Comparison of ENCODE assay signal across 12 cellular contexts in the genomic region with DNA sequence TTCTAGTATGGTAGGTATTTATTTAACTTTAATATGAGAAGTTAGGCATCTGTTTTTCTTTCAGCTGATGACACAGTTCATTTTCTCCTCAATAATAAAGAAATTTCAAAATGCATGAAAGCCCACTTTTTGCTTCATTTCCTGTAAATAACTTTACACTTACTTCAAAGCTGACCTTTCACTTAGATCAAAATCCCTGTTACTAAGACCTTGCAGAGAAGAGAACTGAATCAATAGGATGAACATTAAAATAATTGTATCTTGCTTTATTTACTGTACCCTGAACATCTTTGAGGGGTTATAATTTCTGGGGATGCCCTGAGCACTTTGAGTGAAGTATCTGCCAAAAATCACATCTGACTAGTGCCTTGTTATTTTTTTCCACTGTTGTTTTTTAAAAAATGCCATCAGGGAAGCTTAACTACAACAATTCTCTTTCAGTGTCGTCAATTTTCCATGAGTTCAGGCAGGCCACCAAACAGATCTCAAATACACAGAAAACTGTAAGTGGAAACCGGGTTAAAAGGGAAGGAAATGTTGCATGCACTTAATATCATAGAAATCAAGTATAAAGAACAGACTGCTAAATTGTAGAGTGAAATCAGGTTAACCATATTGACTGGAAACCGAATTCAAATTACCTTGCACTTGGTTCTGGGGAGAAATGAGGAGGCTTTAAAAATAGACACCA.
DNase-seq lines count a peak whose midpoint lies in the region; ATAC-seq and TF ChIP-seq lines count a peak whose summit lies in the region.
"Had no signal": no experiment of that assay in that cellular context is flagged by ENCODE, and none has a peak within 500 bp of the region (broad histone marks: within the 10 kb centered on the region; RNA-seq: fewer than 3 reads in every experiment).

No MANE protein-coding gene starts in this region.

- H3K9me3 Mint-ChIP-seq in nephron progenitor cell, result peaks cover 3% of the 10 kb centered on the region

- H3K56ac ChIP-seq in IMR-90 (ENCODE audit: extremely low read depth, insufficient read depth, low read length), result no peak overlapping the region

- H3K23ac ChIP-seq in IMR-90 (ENCODE audit: low read depth, low read length), result peak overlapping the region; percentile 48; the same call in 1 of the 2 replicates

- H2AK9ac ChIP-seq in IMR-90 (replicated peaks; ENCODE audit: low read depth, low read length, poor library complexity), result no peak overlapping the region

- H3K9ac ChIP-seq in IMR-90 (ENCODE audit: low read depth, low read length), result no peak overlapping the region

- no peak overlapping the region for H4K8ac ChIP-seq in IMR-90 (ENCODE audit: low read depth in 2 of 2, low read length in 2 of 2)

- no peak for TF ChIP-seq POLR2A in IMR-90 (IDR thresholded peaks at IDR 0.05; ENCODE audit: low read depth, low read length)
- TF ChIP-seq POLR2A in sigmoid colon (IDR thresholded peaks at IDR 0.05), result no peak

- H3K27me3 ChIP-seq in IMR-90 (ENCODE audit: control insufficient read depth, insufficient read depth, low read length) (no peaks in the 10 kb centered on the region), sigmoid colon (no peaks in the 10 kb centered on the region)

- no peak overlapping the region for H4K91ac ChIP-seq in IMR-90 (ENCODE audit: insufficient read depth, low read depth, low read length)

- no peak overlapping the region for H3K4ac ChIP-seq in IMR-90 (ENCODE audit: low read depth, low read length)

- no peaks in the 10 kb centered on the region for H3K27me3 Mint-ChIP-seq in nephron progenitor cell (ENCODE audit: low read depth, poor library complexity)

- no peak overlapping the region for H3K4me3 Mint-ChIP-seq in nephron progenitor cell

- TF ChIP-seq CTCF in IMR-90 (conservative IDR thresholded peaks at IDR 0.05; ENCODE audit: low read depth, low read length) (no peak), nephron progenitor cell (IDR thresholded peaks at IDR 0.05) (no peak), sigmoid colon (IDR thresholded peaks at IDR 0.05) (no peak)

- no peak overlapping the region for H3K4me3 ChIP-seq in IMR-90 (ENCODE audit: insufficient read depth, low read depth, low read length)
- no peak overlapping the region for H3K4me3 ChIP-seq in sigmoid colon
- H3K4me3 ChIP-seq: SK-N-MC had no signal

- H3K14ac ChIP-seq in IMR-90 (replicated peaks; ENCODE audit: low read depth, low read length), result no peak overlapping the region

- peak; percentile 27; the same call in 1 of the 2 replicates for ATAC-seq in IMR-90 (ENCODE audit: low read depth)
- no peak for ATAC-seq in GM18858 (IDR thresholded peaks at IDR 0.05; ENCODE audit: unreplicated experiment)
- ATAC-seq: esophagus mucosa had no signal

- WGBS in IMR-90 (ENCODE audit: extremely low coverage in 2 of 2, insufficient read length in 1 of 2), 2 experiments, result no CpG with 5 or more reads among the region's 3 CpGs
- WGBS in sigmoid colon, 2 donors, result 51 to 84% methylated on average over 3 of the region's 3 CpGs

- no peaks in the 10 kb centered on the region for H4K20me1 ChIP-seq in IMR-90 (ENCODE audit: insufficient read depth, low read length)

- peak; percentile 19 for DNase-seq in CD1c-positive myeloid dendritic cell (ENCODE audit: extremely low spot score)
- DNase-seq in IMR-90, result no peak
- DNase-seq in dermis blood vessel endothelial cell, result peak; percentile 65
- DNase-seq in nephron progenitor cell, result no peak
- no peak for DNase-seq in sigmoid colon
- DNase-seq in NCI-H2196 treated with DMSO at 0.1 percent for 48 hours (lab: John Stamatoyannopoulos, UW; ENCODE audit: unreplicated experiment), result no peak
- DNase-seq in NCI-H526 (lab: John Stamatoyannopoulos, UW), result no peak
- DNase-seq: NCI-H1694; NK-92 treated with Interleukin-12 subunit alpha and Interleukin-12 subunit beta, amount 100 ng/mL, for 24 hours had no signal

- dilution Hi-C loops in IMR-90 (cut with HindIII; ENCODE audit: low sequenced_read_pairs, unreplicated experiment), result no loop called here

- no peak overlapping the region for H2AFZ ChIP-seq in IMR-90 (replicated peaks; ENCODE audit: low read length, poor library complexity)

- POLR2A ChIA-PET in IMR-90 (lab: Charles Lee; ENCODE audit: unreplicated experiment), result no interaction called here

- peak overlapping the region; percentile 30; the same call in 1 of the 2 replicates for H3K18ac ChIP-seq in IMR-90 (ENCODE audit: low read depth, low read length)

- H3K27ac ChIP-seq in IMR-90 (ENCODE audit: insufficient read depth, low read length) (peak overlapping the region; percentile 11; the same call in 1 of the 2 replicates), sigmoid colon (peak overlapping the region in 2 of 4 donors; percentile 14 to 31)
- H3K27ac ChIP-seq: SK-N-MC had no signal

- in situ Hi-C loops in IMR-90 (cut with MboI; ENCODE audit: low sequenced_read_pairs), result no loop called here

- H3K4me1 Mint-ChIP-seq in nephron progenitor cell, result peaks cover 38% of the 10 kb centered on the region

- H3K9me1 ChIP-seq in IMR-90 (ENCODE audit: insufficient read depth, low read length), result peaks cover 4% of the 10 kb centered on the region

- H3K79me1 ChIP-seq in IMR-90 (ENCODE audit: low read depth in 1 of 2, low read length in 2 of 2), result peaks cover 28 to 55% of the 10 kb centered on the region in 2 experiments

- no TSS peak for BruUV-seq in IMR-90 (replicated peaks; lab: Mats Ljungman, UMichigan)

- peak overlapping the region; percentile 59; the same call in 1 of the 2 replicates for H3K4me2 ChIP-seq in IMR-90 (ENCODE audit: low read depth, low read length)

- TF ChIP-seq RAD21 in IMR-90 (IDR thresholded peaks at IDR 0.05; ENCODE audit: low read length), result no peak

- H2AK5ac ChIP-seq in IMR-90 (ENCODE audit: low read depth, low read length), result no peak overlapping the region

- intact Hi-C loops in IMR-90 (cut with micrococcal nuclease), result no loop called here
- intact Hi-C loops in sigmoid colon (cut with DNase I), result no loop called here

- no peak for TF ChIP-seq EP300 in sigmoid colon (IDR thresholded peaks at IDR 0.05)

- 0 out of 2 replicates have a peak, but pooled peaks cover 7% of the 10 kb centered on the region for H3K4me1 ChIP-seq in IMR-90 (ENCODE audit: control insufficient read depth, insufficient read depth, low read length)
- H3K4me1 ChIP-seq in sigmoid colon, result peaks cover 0 to 12% (median 5%) of the 10 kb centered on the region in 4 donors

- H3K27ac Mint-ChIP-seq in nephron progenitor cell, result peak overlapping the region; percentile 95

- peaks cover 12% of the 10 kb centered on the region for H3K36me3 Mint-ChIP-seq in nephron progenitor cell (ENCODE audit: low read depth)

- H3K9me3 ChIP-seq in IMR-90 (ENCODE audit: control insufficient read depth, insufficient read depth, low read length) (no peaks in the 10 kb centered on the region), sigmoid colon (no peaks in the 10 kb centered on the region)

- H3K36me3 ChIP-seq in IMR-90 (ENCODE audit: control insufficient read depth, insufficient read depth, low read length) (no peaks in the 10 kb centered on the region), sigmoid colon (no peaks in the 10 kb centered on the region)

- no peak overlapping the region for H2BK20ac ChIP-seq in IMR-90 (ENCODE audit: low read depth, low read length)

- H4K5ac ChIP-seq in IMR-90 (ENCODE audit: low read depth, low read length), result no peak overlapping the region

- H2BK5ac ChIP-seq in IMR-90 (ENCODE audit: low read depth, low read length, poor library complexity, severe bottlenecking), result peak overlapping the region; percentile 0

- CTCF ChIA-PET in IMR-90 (lab: Yijun Ruan, JAX), result no interaction called here

- H2BK120ac ChIP-seq in IMR-90 (ENCODE audit: low read depth, low read length), result no peak overlapping the region

- H2BK15ac ChIP-seq in IMR-90 (ENCODE audit: low read depth, low read length), result no peak overlapping the region

TF ChIP-seq in IMR-90, 13 proteins besides CTCF, POLR2A, EP300 and RAD21:
- no peak for TF ChIP-seq BHLHE40 (IDR thresholded peaks at IDR 0.05; ENCODE audit: low read depth, low read length)
- no peak for TF ChIP-seq SMC3 (IDR thresholded peaks at IDR 0.05; ENCODE audit: low read depth, low read length)
- no peak for TF ChIP-seq MXI1 (IDR thresholded peaks at IDR 0.05; ENCODE audit: borderline replicate concordance, low read depth, low read length)
- TF ChIP-seq NFE2L2 (IDR thresholded peaks at IDR 0.05; ENCODE audit: low read depth, low read length), result no peak
- TF ChIP-seq FOS (IDR thresholded peaks at IDR 0.05; ENCODE audit: low read depth, low read length), result no peak
- TF ChIP-seq RFX5 (IDR thresholded peaks at IDR 0.05; ENCODE audit: low read depth, low read length), result no peak
- TF ChIP-seq, protein P1, sequence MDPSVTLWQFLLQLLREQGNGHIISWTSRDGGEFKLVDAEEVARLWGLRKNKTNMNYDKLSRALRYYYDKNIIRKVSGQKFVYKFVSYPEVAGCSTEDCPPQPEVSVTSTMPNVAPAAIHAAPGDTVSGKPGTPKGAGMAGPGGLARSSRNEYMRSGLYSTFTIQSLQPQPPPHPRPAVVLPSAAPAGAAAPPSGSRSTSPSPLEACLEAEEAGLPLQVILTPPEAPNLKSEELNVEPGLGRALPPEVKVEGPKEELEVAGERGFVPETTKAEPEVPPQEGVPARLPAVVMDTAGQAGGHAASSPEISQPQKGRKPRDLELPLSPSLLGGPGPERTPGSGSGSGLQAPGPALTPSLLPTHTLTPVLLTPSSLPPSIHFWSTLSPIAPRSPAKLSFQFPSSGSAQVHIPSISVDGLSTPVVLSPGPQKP (IDR thresholded peaks at IDR 0.05; ENCODE audit: borderline replicate concordance, low read depth, low read length), result no peak
- TF ChIP-seq RCOR1 (IDR thresholded peaks at IDR 0.05; ENCODE audit: insufficient replicate concordance, low read length), result no peak
- TF ChIP-seq CEBPB (IDR thresholded peaks at IDR 0.05; ENCODE audit: low read depth, low read length), result no peak
- no peak for TF ChIP-seq MAZ (IDR thresholded peaks at IDR 0.05; ENCODE audit: borderline replicate concordance, low read depth, low read length)
- no peak for TF ChIP-seq CHD1 (IDR thresholded peaks at IDR 0.05; ENCODE audit: low read depth, low read length)
- no peak for TF ChIP-seq MAFK (IDR thresholded peaks at IDR 0.05; ENCODE audit: low read depth, low read length)
- TF ChIP-seq, protein P2, sequence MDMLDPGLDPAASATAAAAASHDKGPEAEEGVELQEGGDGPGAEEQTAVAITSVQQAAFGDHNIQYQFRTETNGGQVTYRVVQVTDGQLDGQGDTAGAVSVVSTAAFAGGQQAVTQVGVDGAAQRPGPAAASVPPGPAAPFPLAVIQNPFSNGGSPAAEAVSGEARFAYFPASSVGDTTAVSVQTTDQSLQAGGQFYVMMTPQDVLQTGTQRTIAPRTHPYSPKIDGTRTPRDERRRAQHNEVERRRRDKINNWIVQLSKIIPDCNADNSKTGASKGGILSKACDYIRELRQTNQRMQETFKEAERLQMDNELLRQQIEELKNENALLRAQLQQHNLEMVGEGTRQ (IDR thresholded peaks at IDR 0.05; ENCODE audit: low read depth, low read length), result no peak

Comparison
In these comparisons a context has a peak if more than half of its experiments do, and no peak if none do; other contexts are left out.
1. DNase-seq: peak in CD1c-positive myeloid dendritic cell (single experiment) and dermis blood vessel endothelial cell (single experiment); none in IMR-90 (single experiment), nephron progenitor cell (single experiment), sigmoid colon (single experiment), NCI-H2196 treated with DMSO at 0.1 percent for 48 hours (single experiment) and NCI-H526 (0 of 2).